In genomic region chr11:33015621-33016551, GRCh38 we compare ENCODE assay signal across 8 cellular contexts. TPM values are rescaled to one million over a fixed set of nuclear protein-coding genes. Genes with fewer than 3 reads are reported as not detected.
DNase-seq lines count a peak whose midpoint lies in the region; ATAC-seq and TF ChIP-seq lines count a peak whose summit lies in the region.

DEPDC7 (plus strand) TSS chr11:33015878; CDS start chr11:33015956, 78 bp downstream.

- H3K9me3 Mint-ChIP-seq in IgD-negative memory B cell, result peaks cover 0 to 3% (median 0%) of the 10 kb centered on the region in 3 donors
- no peaks in the 10 kb centered on the region for H3K9me3 Mint-ChIP-seq in stimulated activated naive CD8-positive, alpha-beta T cell treated with anti-CD3 and anti-CD28 coated beads, Interleukin-15, amount 100 ng/mL, for 72 hours

- peak in 1 of 2 donors; percentile 22 for TF ChIP-seq POLR2A in gastroesophageal sphincter (IDR thresholded peaks at IDR 0.05)

- DNase-seq in DMS153 (lab: John Stamatoyannopoulos, UW) (peak; percentile 91), RPMI7951 (ENCODE audit: low read depth) (peak; percentile 86)
- DNase-seq in activated gamma-delta T cell treated with anti-CD3 and anti-CD28 coated beads, Interleukin-2, amount 50 U/mL, for 16 hours (ENCODE audit: low read depth), result peak; percentile 59
- peak; percentile 80 to 87 for DNase-seq in stimulated activated naive CD8-positive, alpha-beta T cell treated with anti-CD3 and anti-CD28 coated beads, Interleukin-15, amount 100 ng/mL, for 72 hours

- H3K27ac ChIP-seq in gastroesophageal sphincter, result peak within 1 kb of the TSS in 3 of 4 donors; percentile 74 to 81 (median 78)

- H3K4me3 ChIP-seq in gastroesophageal sphincter (peak within 1 kb of the TSS; percentile 51 to 73), neuron (ENCODE audit: low read length) (peak within 1 kb of the TSS; percentile 86)

- peak; percentile 59 for ATAC-seq in GM21576 (IDR thresholded peaks at IDR 0.05; ENCODE audit: unreplicated experiment)
- peak; percentile 95 for ATAC-seq in gastroesophageal sphincter
- peak; percentile 87 for ATAC-seq in stimulated activated naive CD8-positive, alpha-beta T cell treated with anti-CD3 and anti-CD28 coated beads, Interleukin-15, amount 100 ng/mL, for 72 hours

- H3K4me3 Mint-ChIP-seq in IgD-negative memory B cell, result peak within 1 kb of the TSS; percentile 31 to 86 (median 57)
- peak within 1 kb of the TSS; percentile 92 to 95 for H3K4me3 Mint-ChIP-seq in stimulated activated naive CD8-positive, alpha-beta T cell treated with anti-CD3 and anti-CD28 coated beads, Interleukin-15, amount 100 ng/mL, for 72 hours

- TF ChIP-seq CTCF in gastroesophageal sphincter (IDR thresholded peaks at IDR 0.05), result no peak

- no peaks in the 10 kb centered on the region for H3K9me3 ChIP-seq in gastroesophageal sphincter
- no peaks in the 10 kb centered on the region for H3K9me3 ChIP-seq in neuron (ENCODE audit: low read length)

- no peaks in the 10 kb centered on the region for H3K36me3 Mint-ChIP-seq in IgD-negative memory B cell

- H3K4me1 Mint-ChIP-seq in IgD-negative memory B cell, result peaks cover 10 to 15% (median 14%) of the 10 kb centered on the region in 3 donors
- H3K4me1 Mint-ChIP-seq in stimulated activated naive CD8-positive, alpha-beta T cell treated with anti-CD3 and anti-CD28 coated beads, Interleukin-15, amount 100 ng/mL, for 72 hours, result peaks cover 48% of the 10 kb centered on the region

- WGBS in gastroesophageal sphincter (ENCODE audit: low coverage in 1 of 2), 2 donors, result 1% methylated on average over 33 of the region's 89 CpGs; no CpG with 5 or more reads in 1 of the 2 donors

- peak within 1 kb of the TSS; percentile 92 for H2AFZ ChIP-seq in neuron (ENCODE audit: low read depth, low read length)

- H3K36me3 ChIP-seq in gastroesophageal sphincter, result no peaks in the 10 kb centered on the region
- no peaks in the 10 kb centered on the region for H3K36me3 ChIP-seq in neuron (ENCODE audit: insufficient read depth, low read length)

- H3K27me3 ChIP-seq in gastroesophageal sphincter (no peaks in the 10 kb centered on the region), neuron (ENCODE audit: insufficient read depth, low read length) (no peaks in the 10 kb centered on the region)

- no peak for TF ChIP-seq EP300 in gastroesophageal sphincter (IDR thresholded peaks at IDR 0.05)

- peaks cover 31% of the 10 kb centered on the region for H3K27me3 Mint-ChIP-seq in IgD-negative memory B cell
- H3K27me3 Mint-ChIP-seq in stimulated activated naive CD8-positive, alpha-beta T cell treated with anti-CD3 and anti-CD28 coated beads, Interleukin-15, amount 100 ng/mL, for 72 hours, result peaks cover 16% of the 10 kb centered on the region

- H3K4me1 ChIP-seq in gastroesophageal sphincter (peaks cover 0 to 17% (median 0%) of the 10 kb centered on the region in 3 donors), neuron (ENCODE audit: insufficient read depth, low read length) (peaks cover 10% of the 10 kb centered on the region)

- peak within 1 kb of the TSS in 1 of 3 donors; percentile 9 for H3K27ac Mint-ChIP-seq in IgD-negative memory B cell
- peak within 1 kb of the TSS; percentile 40 to 48 for H3K27ac Mint-ChIP-seq in stimulated activated naive CD8-positive, alpha-beta T cell treated with anti-CD3 and anti-CD28 coated beads, Interleukin-15, amount 100 ng/mL, for 72 hours

RNA-seq across cellular contexts. Expression of gene DEPDC7, which starts in this region (rescaled TPM):
- polyA plus RNA-seq in IgD-negative memory B cell, result not detected
- total RNA-seq in RPMI7951 (2014; rRNA removed; shearing (Covaris generic)), result 14.7 TPM in 2 replicates
- 1 to 10 TPM in 3 of 4 donors, under 1 TPM in 1; 0.27 to 4.2 (median 1.9) TPM for total RNA-seq in gastroesophageal sphincter

Comparison
In these comparisons a context has a peak if more than half of its experiments do, and no peak if none do; other contexts are left out.
1. Peak in every context shown above with its lines: DNase-seq, ATAC-seq, H3K4me3 ChIP-seq and H3K27ac ChIP-seq.